11 cellular contexts compared by ENCODE assay signal in genomic region chr7:105261689-105262088, GRCh38.
DNase-seq lines count a peak whose midpoint lies in the region; ATAC-seq, FAIRE-seq and TF ChIP-seq lines count a peak whose summit lies in the region.
"Had no signal": no experiment of that assay in that cellular context is flagged by ENCODE, and none has a peak within 500 bp of the region (broad histone marks: within the 10 kb centered on the region; RNA-seq: fewer than 3 reads in every experiment).

No MANE protein-coding gene starts in this region.

- ATAC-seq in gastroesophageal sphincter: no peak

- peaks cover 11% of the 10 kb centered on the region for H3K36me3 Mint-ChIP-seq in mesothelial cell of epicardium
- peaks cover 22% of the 10 kb centered on the region for H3K36me3 Mint-ChIP-seq in activated CD4-positive, alpha-beta T cell treated with anti-CD3 and anti-CD28 coated beads, Interleukin-2, amount 10 ng/mL, durations not matched to agents 24 days and 14 days (ENCODE audit: low read depth)

- H3K27ac Mint-ChIP-seq in mesothelial cell of epicardium: no peak overlapping the region
- no peak overlapping the region for H3K27ac Mint-ChIP-seq in activated CD4-positive, alpha-beta T cell treated with anti-CD3 and anti-CD28 coated beads, Interleukin-2, amount 10 ng/mL, durations not matched to agents 24 days and 14 days

- H3K27me3 ChIP-seq in SJCRH30: no peaks in the 10 kb centered on the region
- no peaks in the 10 kb centered on the region for H3K27me3 ChIP-seq in tibial nerve
- no peaks in the 10 kb centered on the region for H3K27me3 ChIP-seq in gastroesophageal sphincter

- no peak overlapping the region for H3K4me3 Mint-ChIP-seq in mesothelial cell of epicardium
- no peak overlapping the region for H3K4me3 Mint-ChIP-seq in activated CD4-positive, alpha-beta T cell treated with anti-CD3 and anti-CD28 coated beads, Interleukin-2, amount 10 ng/mL, durations not matched to agents 24 days and 14 days
- H3K4me3 Mint-ChIP-seq: central memory CD8-positive, alpha-beta T cell had no signal

- no peaks in the 10 kb centered on the region for H3K27me3 Mint-ChIP-seq in mesothelial cell of epicardium (ENCODE audit: low read depth)
- no peaks in the 10 kb centered on the region for H3K27me3 Mint-ChIP-seq in activated CD4-positive, alpha-beta T cell treated with anti-CD3 and anti-CD28 coated beads, Interleukin-2, amount 10 ng/mL, durations not matched to agents 24 days and 14 days
- H3K27me3 Mint-ChIP-seq: central memory CD8-positive, alpha-beta T cell had no signal

- H3K9me3 ChIP-seq in SJCRH30 (replicated peaks): peaks cover 6% of the 10 kb centered on the region
- H3K9me3 ChIP-seq in tibial nerve: peaks cover 0 to 15% (median 0%) of the 10 kb centered on the region in 4 donors
- H3K9me3 ChIP-seq in gastroesophageal sphincter: no peaks in the 10 kb centered on the region

- WGBS in tibial nerve, 2 donors: 67 to 78% methylated on average over 2 of the region's 2 CpGs
- 40 to 59% methylated on average over 2 of the region's 2 CpGs for WGBS in gastroesophageal sphincter (ENCODE audit: low coverage in 1 of 2), 2 donors

- H3K9me3 Mint-ChIP-seq in mesothelial cell of epicardium: peaks cover 7% of the 10 kb centered on the region
- H3K9me3 Mint-ChIP-seq in activated CD4-positive, alpha-beta T cell treated with anti-CD3 and anti-CD28 coated beads, Interleukin-2, amount 10 ng/mL, durations not matched to agents 24 days and 14 days: peaks cover 4% of the 10 kb centered on the region
- H3K9me3 Mint-ChIP-seq: central memory CD8-positive, alpha-beta T cell had no signal

- intact Hi-C loops in activated CD4-positive, alpha-beta T cell treated with anti-CD3 and anti-CD28 coated beads, Interleukin-2, amount 10 ng/mL, durations not matched to agents 24 days and 14 days (cut with micrococcal nuclease): loop anchor here (10.0 kb wide), 2 partner anchors 107 to 163 kb away; no protein-coding TSS in a partner anchor

- peaks cover 28% of the 10 kb centered on the region for H3K4me1 Mint-ChIP-seq in mesothelial cell of epicardium
- H3K4me1 Mint-ChIP-seq in activated CD4-positive, alpha-beta T cell treated with anti-CD3 and anti-CD28 coated beads, Interleukin-2, amount 10 ng/mL, durations not matched to agents 24 days and 14 days: peaks cover 23% of the 10 kb centered on the region

- H3K27ac ChIP-seq in SJCRH30: no peak overlapping the region
- H3K27ac ChIP-seq in tibial nerve: no peak overlapping the region
- H3K27ac ChIP-seq in gastroesophageal sphincter: no peak overlapping the region

- DNase-seq in DMS153 (lab: John Stamatoyannopoulos, UW) (peak; percentile 69), HTR-8/SVneo (ENCODE audit: insufficient read length, low spot score) (peak; percentile 28), SJCRH30 (peak; percentile 57 to 80), iris pigment epithelial cell (ENCODE audit: low read depth) (peak; percentile 10), mesothelial cell of epicardium (ENCODE audit: low spot score in 2 of 2, unreplicated experiment in 2 of 2) (no peak), tibial nerve (ENCODE audit: low spot score in 2 of 2) (no peak)
- DNase-seq in activated CD4-positive, alpha-beta T cell treated with anti-CD3 and anti-CD28 coated beads, Interleukin-2, amount 10 ng/mL, durations not matched to agents 24 days and 14 days: no peak
- DNase-seq: hippocampal formation, occipital lobe had no signal

- TF ChIP-seq POLR2A in tibial nerve (IDR thresholded peaks at IDR 0.05) (no peak), gastroesophageal sphincter (IDR thresholded peaks at IDR 0.05) (no peak)

- H3K4me3 ChIP-seq in SJCRH30 (no peak overlapping the region), tibial nerve (no peak overlapping the region), gastroesophageal sphincter (no peak overlapping the region)

- TF ChIP-seq CTCF in mesothelial cell of epicardium (IDR thresholded peaks at IDR 0.05; ENCODE audit: unreplicated experiment) (no peak), tibial nerve (IDR thresholded peaks at IDR 0.05) (no peak), gastroesophageal sphincter (IDR thresholded peaks at IDR 0.05) (no peak)

- peaks cover 19% of the 10 kb centered on the region for H3K4me1 ChIP-seq in SJCRH30
- H3K4me1 ChIP-seq in tibial nerve: peaks cover 0 to 27% (median 9%) of the 10 kb centered on the region in 4 donors
- peaks cover 0 to 29% (median 7%) of the 10 kb centered on the region in 3 donors for H3K4me1 ChIP-seq in gastroesophageal sphincter

- no peak for FAIRE-seq in HTR-8/SVneo (lab: Jason Lieb, UNC)

- TF ChIP-seq EP300 in tibial nerve (IDR thresholded peaks at IDR 0.05): no peak
- no peak for TF ChIP-seq EP300 in gastroesophageal sphincter (IDR thresholded peaks at IDR 0.05)

- H3K36me3 ChIP-seq in SJCRH30 (no peaks in the 10 kb centered on the region), tibial nerve (no peaks in the 10 kb centered on the region), gastroesophageal sphincter (no peaks in the 10 kb centered on the region)

Comparison
In these comparisons a context has a peak if more than half of its experiments do, and no peak if none do; other contexts are left out.
1. DNase-seq: peak in DMS153 (single experiment), HTR-8/SVneo (single experiment), SJCRH30 (2 of 2) and iris pigment epithelial cell (single experiment); none in mesothelial cell of epicardium (0 of 2), tibial nerve (0 of 2) and activated CD4-positive, alpha-beta T cell treated with anti-CD3 and anti-CD28 coated beads, Interleukin-2, amount 10 ng/mL, durations not matched to agents 24 days and 14 days (single experiment).